In genomic region chr2:150222317-150222716, GRCh38 we compare ENCODE assay signal across 21 cellular contexts.
"Had no signal": no experiment of that assay in that cellular context is flagged by ENCODE, and none has a peak within 500 bp of the region (broad histone marks: within the 10 kb centered on the region; RNA-seq: fewer than 3 reads in every experiment).

No MANE protein-coding gene starts in this region.

- H3K27me3 Mint-ChIP-seq: type B pancreatic cell had no signal

- H3K27me3 ChIP-seq: neutrophil, pancreas, right atrium auricular region, testis, tibial artery had no signal

- H3K4me1 Mint-ChIP-seq: natural killer cell; neural crest cell; stimulated activated effector memory CD8-positive, alpha-beta T cell treated with anti-CD3 and anti-CD28 coated beads, Interleukin-12 subunit alpha, Interleukin-12 subunit beta, amount 100 ng/mL, for 72 hours had no signal

- H3K4me1 ChIP-seq: lower lobe of right lung, pancreas, right atrium auricular region, testis, tibial artery had no signal

- H3K27ac ChIP-seq: coronary artery, lower lobe of right lung, neutrophil, pancreas, right atrium auricular region, testis, tibial artery had no signal

- H3K4me3 ChIP-seq: coronary artery, lower lobe of right lung, pancreas, right atrium auricular region, testis, tibial artery had no signal

- H3K9me3 ChIP-seq: lower lobe of right lung, neutrophil, pancreas, testis, tibial artery had no signal

- FAIRE-seq: frontal cortex, keratinocyte, pancreas had no signal

- ATAC-seq: lower lobe of right lung; natural killer cell; pancreas; sciatic nerve; stimulated activated effector memory CD8-positive, alpha-beta T cell treated with anti-CD3 and anti-CD28 coated beads, Interleukin-12 subunit alpha, Interleukin-12 subunit beta, amount 100 ng/mL, for 72 hours; stimulated activated naive CD8-positive, alpha-beta T cell treated with anti-CD3 and anti-CD28 coated beads, Interleukin-15, Interleukin-2, amounts not matched to agents 100 U/mL and 50 U/mL, for 24 hours had no signal

- H3K36me3 Mint-ChIP-seq: natural killer cell; stimulated activated effector memory CD8-positive, alpha-beta T cell treated with anti-CD3 and anti-CD28 coated beads, Interleukin-12 subunit alpha, Interleukin-12 subunit beta, amount 100 ng/mL, for 72 hours; type B pancreatic cell had no signal

- H3K4me3 Mint-ChIP-seq: natural killer cell; neural crest cell; stimulated activated effector memory CD8-positive, alpha-beta T cell treated with anti-CD3 and anti-CD28 coated beads, Interleukin-12 subunit alpha, Interleukin-12 subunit beta, amount 100 ng/mL, for 72 hours; type B pancreatic cell had no signal

- DNase-seq: dermis blood vessel endothelial cell; effector memory CD4-positive, alpha-beta T cell; left ventricle myocardium superior; lower lobe of right lung; natural killer cell; pancreas; stimulated activated CD4-positive, alpha-beta T cell treated with anti-CD3 and anti-CD28 coated beads, Interleukin-2, amount 100 ng/mL, for 24 hours; stimulated activated CD4-positive, alpha-beta T cell treated with anti-CD3 and anti-CD28 coated beads, Interleukin-4, amount 100 ng/mL, for 24 hours; stimulated activated naive CD8-positive, alpha-beta T cell treated with anti-CD3 and anti-CD28 coated beads, Interleukin-15, Interleukin-2, amounts not matched to agents 100 U/mL and 50 U/mL, for 24 hours; substantia nigra; testis; tibial artery had no signal

- H3K9me3 Mint-ChIP-seq: neural crest cell; stimulated activated effector memory CD8-positive, alpha-beta T cell treated with anti-CD3 and anti-CD28 coated beads, Interleukin-12 subunit alpha, Interleukin-12 subunit beta, amount 100 ng/mL, for 72 hours; type B pancreatic cell had no signal

- H3K27ac Mint-ChIP-seq: natural killer cell; stimulated activated effector memory CD8-positive, alpha-beta T cell treated with anti-CD3 and anti-CD28 coated beads, Interleukin-12 subunit alpha, Interleukin-12 subunit beta, amount 100 ng/mL, for 72 hours; type B pancreatic cell had no signal

- H3K36me3 ChIP-seq: lower lobe of right lung, neutrophil, pancreas, right atrium auricular region, tibial artery had no signal
